Comparison of ENCODE assay signal across 2 cellular contexts in the genomic region with DNA sequence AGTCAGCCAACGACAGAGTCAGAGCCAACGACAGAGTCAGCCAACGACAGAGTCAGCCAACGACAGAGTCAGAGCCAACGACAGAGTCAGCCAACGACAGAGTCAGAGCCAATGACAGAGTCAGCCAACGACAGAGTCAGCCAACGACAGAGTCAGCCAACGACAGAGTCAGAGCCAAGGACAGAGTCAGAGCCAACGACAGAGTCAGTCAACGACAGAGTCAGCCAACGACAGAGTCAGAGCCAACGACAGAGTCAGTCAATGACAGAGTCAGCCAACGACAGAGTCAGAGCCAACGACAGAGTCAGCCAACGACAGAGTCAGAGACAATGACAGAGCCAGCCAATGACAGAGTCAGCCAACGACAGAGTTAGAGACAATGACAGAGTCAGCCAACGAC. TPM values are rescaled to one million over a fixed set of nuclear protein-coding genes. Genes with fewer than 3 reads are reported as not detected.
"Had no signal": no experiment of that assay in that cellular context is flagged by ENCODE, and none has a peak within 500 bp of the region (broad histone marks: within the 10 kb centered on the region; RNA-seq: fewer than 3 reads in every experiment).

No MANE protein-coding gene starts in this region.

RNA-seq across cellular contexts. Expression of a gene that starts 32.8 kb away (rescaled TPM):
- total RNA-seq: left lobe of liver had no signal
- polyA plus RNA-seq: mammary epithelial cell had no signal
